In the genomic region with DNA sequence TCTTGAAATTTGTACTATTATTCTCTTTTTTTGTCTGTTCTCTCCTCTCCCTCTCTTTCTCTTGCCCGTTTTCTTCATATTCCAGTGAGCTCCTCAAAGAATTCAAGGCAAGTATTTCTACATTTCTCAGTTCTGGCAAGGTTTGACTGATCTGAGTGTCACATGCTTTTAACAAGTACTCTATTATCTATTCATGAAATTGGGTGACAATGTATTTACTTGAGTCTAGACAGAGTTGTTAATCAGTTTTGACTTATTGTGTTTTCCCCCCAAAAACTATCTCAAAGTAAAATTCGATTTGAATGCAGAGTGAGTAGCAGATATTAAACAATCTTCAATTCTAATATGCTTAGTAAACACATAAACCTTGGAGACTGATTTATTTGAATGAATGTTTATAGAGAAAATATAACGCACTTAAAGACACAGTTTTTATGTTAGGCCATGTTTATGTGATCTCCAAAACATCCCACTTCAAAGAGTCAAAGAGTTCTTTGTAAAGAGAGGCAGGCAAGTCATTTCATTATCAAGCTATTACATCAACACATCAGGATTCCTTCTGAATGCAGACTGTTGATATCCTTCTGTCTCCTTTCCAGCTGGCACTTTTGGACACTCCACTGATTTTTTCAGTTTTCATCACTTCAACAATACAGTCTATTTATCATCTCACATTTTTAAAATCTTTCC, we compare ENCODE assay signal across 25 cellular contexts.
"Had no signal": no experiment of that assay in that cellular context is flagged by ENCODE, and none has a peak within 500 bp of the region (broad histone marks: within the 10 kb centered on the region; RNA-seq: fewer than 3 reads in every experiment).

No MANE protein-coding gene starts in this region.

- H3K4me2 ChIP-seq: hepatocyte had no signal

- H3K4me3 Mint-ChIP-seq: activated CD4-positive, alpha-beta T cell treated with anti-CD3 and anti-CD28 coated beads, Interleukin-2, amount 10 ng/mL, durations not matched to agents 7 days and 5 days; activated CD8-positive, alpha-beta T cell treated with anti-CD3 and anti-CD28 coated beads for 36 hours; activated naive CD8-positive, alpha-beta T cell treated with anti-CD3 and anti-CD28 coated beads, Interleukin-2, amount 50 U/mL, for 24 hours; activated T-helper 1 cell treated with anti-CD3 and anti-CD28 coated beads, Interleukin-12 subunit alpha, Interleukin-12 subunit beta, Interleukin-2, Interleukin-4 antibody, amounts not matched to agents 30 ng/mL and 10 ng/mL and 1 ng/mL, durations not matched to agents 14 hours and 24 hours and 36 hours; immature natural killer cell; nephron progenitor cell; type B pancreatic cell had no signal

- H3K4me1 Mint-ChIP-seq: activated CD4-positive, alpha-beta T cell treated with anti-CD3 and anti-CD28 coated beads, Interleukin-2, amount 10 ng/mL, durations not matched to agents 7 days and 5 days; activated naive CD8-positive, alpha-beta T cell treated with anti-CD3 and anti-CD28 coated beads, Interleukin-2, amount 50 U/mL, for 24 hours; immature natural killer cell; nephron progenitor cell had no signal

- H3K79me2 ChIP-seq: hepatocyte had no signal

- DNase-seq: activated CD4-positive, alpha-beta T cell treated with anti-CD3 and anti-CD28 coated beads, Interleukin-2, amount 10 ng/mL, durations not matched to agents 7 days and 5 days; activated CD4-positive, CD25-positive, alpha-beta regulatory T cell treated with anti-CD3 and anti-CD28 coated beads, Interleukin-2, amount 50 U/mL, for 72 hours; activated CD8-positive, alpha-beta T cell treated with anti-CD3 and anti-CD28 coated beads for 36 hours; activated gamma-delta T cell; activated naive CD4-positive, alpha-beta T cell treated with anti-CD3 and anti-CD28 coated beads, Interleukin-2, amount 50 U/mL, for 16 hours; activated naive CD8-positive, alpha-beta T cell treated with anti-CD3 and anti-CD28 coated beads, Interleukin-2, amount 50 U/mL, for 24 hours; cerebellar nuclear complex; cortex of kidney; glutamatergic neuron; immature natural killer cell; kidney glomerular epithelial cell; left ventricle myocardium inferior; mucosa of descending colon; nephron progenitor cell; posterior cingulate gyrus; retina; sigmoid colon; stimulated activated CD4-positive, alpha-beta T cell treated with anti-CD3 and anti-CD28 coated beads, Interleukin-4, amount 100 ng/mL, for 1 hour; stimulated activated naive CD4-positive, alpha-beta T cell; WERI-Rb-1 had no signal

- H3K27ac ChIP-seq: hepatocyte, left ventricle myocardium inferior, thoracic aorta, vagina, WERI-Rb-1 had no signal

- H3K4me3 ChIP-seq: hepatocyte, left ventricle myocardium inferior, mucosa of descending colon, sigmoid colon, thoracic aorta, vagina had no signal

- H3K36me3 ChIP-seq: left ventricle myocardium inferior, sigmoid colon, thoracic aorta, vagina, WERI-Rb-1 had no signal

- H3K4me1 ChIP-seq: left ventricle myocardium inferior, vagina had no signal

- H3K27ac Mint-ChIP-seq: activated CD4-positive, alpha-beta T cell treated with anti-CD3 and anti-CD28 coated beads, Interleukin-2, amount 10 ng/mL, durations not matched to agents 7 days and 5 days; activated CD8-positive, alpha-beta T cell treated with anti-CD3 and anti-CD28 coated beads for 36 hours; activated naive CD8-positive, alpha-beta T cell treated with anti-CD3 and anti-CD28 coated beads, Interleukin-2, amount 50 U/mL, for 24 hours; activated T-helper 1 cell treated with anti-CD3 and anti-CD28 coated beads, Interleukin-12 subunit alpha, Interleukin-12 subunit beta, Interleukin-2, Interleukin-4 antibody, amounts not matched to agents 30 ng/mL and 10 ng/mL and 1 ng/mL, durations not matched to agents 14 hours and 24 hours and 36 hours; immature natural killer cell; nephron progenitor cell; type B pancreatic cell had no signal

- H3K36me3 Mint-ChIP-seq: immature natural killer cell, type B pancreatic cell had no signal

- H3K9me3 ChIP-seq: left ventricle myocardium inferior, mucosa of descending colon, sigmoid colon, thoracic aorta, vagina had no signal

- H3K27me3 Mint-ChIP-seq: activated CD4-positive, alpha-beta T cell treated with anti-CD3 and anti-CD28 coated beads, Interleukin-2, amount 10 ng/mL, durations not matched to agents 7 days and 5 days; activated CD8-positive, alpha-beta T cell treated with anti-CD3 and anti-CD28 coated beads for 36 hours; activated naive CD8-positive, alpha-beta T cell treated with anti-CD3 and anti-CD28 coated beads, Interleukin-2, amount 50 U/mL, for 24 hours; type B pancreatic cell had no signal

- H3K27me3 ChIP-seq: hepatocyte, sigmoid colon, vagina had no signal

- ATAC-seq: activated CD8-positive, alpha-beta T cell treated with anti-CD3 and anti-CD28 coated beads for 36 hours; activated naive CD8-positive, alpha-beta T cell treated with anti-CD3 and anti-CD28 coated beads, Interleukin-2, amount 50 U/mL, for 24 hours; mucosa of descending colon had no signal

- H3K9me3 Mint-ChIP-seq: activated CD4-positive, alpha-beta T cell treated with anti-CD3 and anti-CD28 coated beads, Interleukin-2, amount 10 ng/mL, durations not matched to agents 7 days and 5 days; activated CD8-positive, alpha-beta T cell treated with anti-CD3 and anti-CD28 coated beads for 36 hours; activated naive CD8-positive, alpha-beta T cell treated with anti-CD3 and anti-CD28 coated beads, Interleukin-2, amount 50 U/mL, for 24 hours; activated T-helper 1 cell treated with anti-CD3 and anti-CD28 coated beads, Interleukin-12 subunit alpha, Interleukin-12 subunit beta, Interleukin-2, Interleukin-4 antibody, amounts not matched to agents 30 ng/mL and 10 ng/mL and 1 ng/mL, durations not matched to agents 14 hours and 24 hours and 36 hours; nephron progenitor cell; type B pancreatic cell had no signal

- H2AFZ ChIP-seq: hepatocyte had no signal
